Comparison of ENCODE assay signal across 17 cellular contexts in the genomic region with DNA sequence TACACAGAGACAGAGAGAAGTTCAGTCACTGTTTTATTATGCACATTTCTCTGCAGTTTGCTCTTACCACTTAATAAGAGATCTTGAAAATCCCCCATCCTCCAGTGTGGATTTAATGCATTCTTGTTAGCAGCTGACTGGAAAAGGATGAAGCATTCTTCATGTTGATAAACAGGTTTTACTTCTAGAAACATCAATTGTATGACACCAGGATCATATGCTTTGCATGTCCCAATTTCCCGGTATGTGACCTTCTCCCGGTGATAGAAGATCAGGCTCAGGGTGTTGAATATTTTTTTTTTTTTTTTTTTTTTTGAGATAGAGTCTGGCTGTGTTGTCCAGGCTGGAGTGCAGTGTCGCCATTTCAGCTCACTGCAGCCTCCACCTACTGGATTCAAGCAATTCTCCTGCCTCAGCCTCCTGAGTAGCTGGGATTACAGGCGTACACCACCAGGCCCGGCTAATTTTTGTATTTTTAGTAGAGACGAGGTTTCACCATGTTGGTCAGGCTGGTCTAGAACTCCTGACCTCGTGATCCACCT. TPM values are rescaled to one million over a fixed set of nuclear protein-coding genes. Genes with fewer than 3 reads are reported as not detected.
DNase-seq lines count a peak whose midpoint lies in the region; ATAC-seq and TF ChIP-seq lines count a peak whose summit lies in the region.
"Had no signal": no experiment of that assay in that cellular context is flagged by ENCODE, and none has a peak within 500 bp of the region (broad histone marks: within the 10 kb centered on the region; RNA-seq: fewer than 3 reads in every experiment).

No MANE protein-coding gene starts in this region.

- TF ChIP-seq POLR2A in breast epithelium (IDR thresholded peaks at IDR 0.05), result no peak

- H3K4me2 ChIP-seq in mammary epithelial cell (ENCODE audit: insufficient read depth, low read depth, low read length), result no peak overlapping the region
- H3K4me2 ChIP-seq in mesenchymal stem cell (ENCODE audit: low read length, poor library complexity, severe bottlenecking), result no peak overlapping the region

- peak overlapping the region; percentile 70 for H2AFZ ChIP-seq in mammary epithelial cell (ENCODE audit: low read depth, low read length)
- no peak overlapping the region for H2AFZ ChIP-seq in mesenchymal stem cell (ENCODE audit: low read depth, low read length)

- WGBS in mammary epithelial cell (ENCODE audit: low coverage, missing lambda C conversion rate), result 94% methylated on average over 4 of the region's 7 CpGs
- WGBS in mesenchymal stem cell, result 92% methylated on average over 6 of the region's 7 CpGs

- H3K79me2 ChIP-seq in mammary epithelial cell (ENCODE audit: insufficient read depth, low read length), result no peaks in the 10 kb centered on the region

- DNase-seq in mammary epithelial cell, result no peak
- no peak for DNase-seq in breast epithelium (ENCODE audit: low spot score in 2 of 2)
- no peak for DNase-seq in WTC11 (ENCODE audit: low spot score)
- DNase-seq in mesenchymal stem cell, result no peak
- no peak for DNase-seq in GM20000 (ENCODE audit: low spot score)
- no peak for DNase-seq in stimulated activated naive B cell treated with anti-CD40 and anti-IgM and Interleukin-4, amounts not matched to agents 10 μg/mL and 1 μg/mL and 100 μg/mL, for 72 hours
- no peak for DNase-seq in COLO668 (lab: John Stamatoyannopoulos, UW; ENCODE audit: unreplicated experiment)
- no peak for DNase-seq in BE2C
- DNase-seq: activated gamma-delta T cell, left colon, NCI-H2081 treated with DMSO at 0.1 percent for 48 hours, upper lobe of left lung had no signal

- no peaks in the 10 kb centered on the region for H3K79me1 ChIP-seq in mesenchymal stem cell (replicated peaks; ENCODE audit: low read length, poor library complexity, severe bottlenecking)

- CTCF ChIA-PET in mammary epithelial cell (lab: Charles Lee; ENCODE audit: low non-redundant PET) (no interaction called here), WTC11 (lab: Charles Lee) (interaction anchor here (0.8 to 1.7 kb wide), 5 partner anchors 8 to 106 kb away, joined by 3 to 11 read pairs (median 3); no protein-coding TSS in a partner anchor)

- H2BK15ac ChIP-seq in mesenchymal stem cell (ENCODE audit: low read depth, poor library complexity, severe bottlenecking), result no peak overlapping the region

- no peak overlapping the region for H4K8ac ChIP-seq in mesenchymal stem cell (ENCODE audit: low read length)

- H2BK12ac ChIP-seq in mesenchymal stem cell (ENCODE audit: low read length in 2 of 2), result no peak overlapping the region

- in situ Hi-C loops in mammary epithelial cell (cut with MboI; ENCODE audit: low sequenced_read_pairs in 2 of 2), result loop anchor here (5.0 to 25.0 kb wide), 4 partner anchors 101 to 729 kb away; no protein-coding TSS in a partner anchor

- no peak overlapping the region for H3K4ac ChIP-seq in mesenchymal stem cell (ENCODE audit: low read depth in 1 of 2, low read length in 2 of 2)

- no peaks in the 10 kb centered on the region; the same call in 1 of the 2 replicates for H3K9me3 Mint-ChIP-seq in WTC11
- H3K9me3 Mint-ChIP-seq in stimulated activated naive B cell treated with anti-CD40 and anti-IgM and Interleukin-4, amounts not matched to agents 10 μg/mL and 1 μg/mL and 100 μg/mL, for 72 hours, result no peaks in the 10 kb centered on the region
- H3K9me3 Mint-ChIP-seq: CD8-positive, alpha-beta memory T cell; IgD-negative memory B cell; natural killer cell treated with Interleukin-12 subunit alpha and Interleukin-12 subunit beta and Interleukin-15 and Interleukin-18, amount 100 ng/mL, for 72 hours had no signal

- H3K27me3 Mint-ChIP-seq in WTC11 (ENCODE audit: low read depth), result no peaks in the 10 kb centered on the region
- no peaks in the 10 kb centered on the region for H3K27me3 Mint-ChIP-seq in stimulated activated naive B cell treated with anti-CD40 and anti-IgM and Interleukin-4, amounts not matched to agents 10 μg/mL and 1 μg/mL and 100 μg/mL, for 72 hours
- H3K27me3 Mint-ChIP-seq: natural killer cell treated with Interleukin-12 subunit alpha and Interleukin-12 subunit beta and Interleukin-15 and Interleukin-18, amount 100 ng/mL, for 72 hours had no signal

- H3K23ac ChIP-seq in mesenchymal stem cell (ENCODE audit: low read length in 2 of 2), result no peak overlapping the region

- POLR2A ChIA-PET in WTC11 (lab: Charles Lee), result no interaction called here

- H3K36me3 ChIP-seq in mammary epithelial cell (ENCODE audit: insufficient read depth, low read length) (no peaks in the 10 kb centered on the region), breast epithelium (no peaks in the 10 kb centered on the region), mesenchymal stem cell (ENCODE audit: control insufficient read depth in 1 of 2, insufficient read depth in 2 of 2, low read depth in 1 of 2, low read length in 2 of 2) (no peaks in the 10 kb centered on the region), BE2C (no peaks in the 10 kb centered on the region)
- H3K36me3 ChIP-seq: heart right ventricle, upper lobe of left lung had no signal

- H3K4me3 ChIP-seq in mammary epithelial cell (replicated peaks in 1 of 3; ENCODE audit: insufficient read depth in 1 of 3, low read depth in 2 of 3, low read length in 3 of 3), result no peak overlapping the region
- no peak overlapping the region for H3K4me3 ChIP-seq in breast epithelium
- no peak overlapping the region for H3K4me3 ChIP-seq in mesenchymal stem cell (ENCODE audit: insufficient read depth in 1 of 2, low read depth in 1 of 2, low read length in 2 of 2)
- no peak overlapping the region for H3K4me3 ChIP-seq in BE2C (ENCODE audit: low read depth, low read length)
- H3K4me3 ChIP-seq: heart right ventricle, upper lobe of left lung had no signal

- H3K27ac Mint-ChIP-seq in WTC11, result peak overlapping the region; percentile 91; the same call in 1 of the 2 replicates
- H3K27ac Mint-ChIP-seq in stimulated activated naive B cell treated with anti-CD40 and anti-IgM and Interleukin-4, amounts not matched to agents 10 μg/mL and 1 μg/mL and 100 μg/mL, for 72 hours, result no peak overlapping the region
- H3K27ac Mint-ChIP-seq: activated CD4-positive, alpha-beta T cell treated with anti-CD3 and anti-CD28 coated beads for 36 hours; natural killer cell treated with Interleukin-12 subunit alpha and Interleukin-12 subunit beta and Interleukin-15 and Interleukin-18, amount 100 ng/mL, for 72 hours had no signal

- H2BK5ac ChIP-seq in mesenchymal stem cell (ENCODE audit: low read depth, low read length, poor library complexity, severe bottlenecking), result no peak overlapping the region

- ATAC-seq in WTC11, result no peak
- ATAC-seq in stimulated activated naive B cell treated with anti-CD40 and anti-IgM and Interleukin-4, amounts not matched to agents 10 μg/mL and 1 μg/mL and 100 μg/mL, for 72 hours (replicated peaks), result no peak

- no peak overlapping the region for H3K14ac ChIP-seq in mesenchymal stem cell (ENCODE audit: low read length in 2 of 2)

- no peak overlapping the region for H3K9ac ChIP-seq in mammary epithelial cell (ENCODE audit: insufficient read depth, low read length)
- peak overlapping the region; percentile 83 for H3K9ac ChIP-seq in mesenchymal stem cell (ENCODE audit: low read length)

- no TSS peak for BruUV-seq in mammary epithelial cell (replicated peaks; lab: Mats Ljungman, UMichigan)

- H4K20me1 ChIP-seq in mammary epithelial cell (ENCODE audit: insufficient read depth, low read length), result no peaks in the 10 kb centered on the region

- no peak overlapping the region for H3K4me3 Mint-ChIP-seq in WTC11
- peak overlapping the region in 1 of 2 donors; percentile 65 for H3K4me3 Mint-ChIP-seq in stimulated activated naive B cell treated with anti-CD40 and anti-IgM and Interleukin-4, amounts not matched to agents 10 μg/mL and 1 μg/mL and 100 μg/mL, for 72 hours
- H3K4me3 Mint-ChIP-seq: activated CD4-positive, alpha-beta T cell treated with anti-CD3 and anti-CD28 coated beads for 36 hours; CD8-positive, alpha-beta memory T cell; IgD-negative memory B cell; natural killer cell treated with Interleukin-12 subunit alpha and Interleukin-12 subunit beta and Interleukin-15 and Interleukin-18, amount 100 ng/mL, for 72 hours had no signal

- intact Hi-C loops in mammary epithelial cell (cut with micrococcal nuclease), result loop anchor here (1.0 to 10.0 kb wide), 3 partner anchors 105 to 857 kb away; no protein-coding TSS in a partner anchor
- intact Hi-C loops in breast epithelium (cut with DNase I; ENCODE audit: low total_unique reads), result no loop called here

- H3K27ac ChIP-seq in mammary epithelial cell (ENCODE audit: insufficient read depth, low read depth, low read length) (no peak overlapping the region), breast epithelium (no peak overlapping the region), mesenchymal stem cell (ENCODE audit: low read length, poor library complexity, severe bottlenecking) (no peak overlapping the region)
- H3K27ac ChIP-seq: heart right ventricle, upper lobe of left lung had no signal

- H3K9me3 ChIP-seq in mammary epithelial cell (replicated peaks; ENCODE audit: insufficient read depth, low read length) (no peaks in the 10 kb centered on the region), breast epithelium (no peaks in the 10 kb centered on the region), mesenchymal stem cell (ENCODE audit: control insufficient read depth, low read length) (no peaks in the 10 kb centered on the region), BE2C (no peaks in the 10 kb centered on the region)
- H3K9me3 ChIP-seq: heart right ventricle, upper lobe of left lung had no signal

- H3K27me3 ChIP-seq in mammary epithelial cell (ENCODE audit: insufficient read depth, low read length) (no peaks in the 10 kb centered on the region), breast epithelium (no peaks in the 10 kb centered on the region), mesenchymal stem cell (ENCODE audit: control insufficient read depth in 1 of 2, insufficient read depth in 1 of 2, low read length in 2 of 2) (no peaks in the 10 kb centered on the region), BE2C (no peaks in the 10 kb centered on the region)
- H3K27me3 ChIP-seq: heart right ventricle, upper lobe of left lung had no signal

- peaks cover 11% of the 10 kb centered on the region for H3K36me3 Mint-ChIP-seq in WTC11
- no peaks in the 10 kb centered on the region for H3K36me3 Mint-ChIP-seq in stimulated activated naive B cell treated with anti-CD40 and anti-IgM and Interleukin-4, amounts not matched to agents 10 μg/mL and 1 μg/mL and 100 μg/mL, for 72 hours
- H3K36me3 Mint-ChIP-seq: CD8-positive, alpha-beta memory T cell; IgD-negative memory B cell; natural killer cell treated with Interleukin-12 subunit alpha and Interleukin-12 subunit beta and Interleukin-15 and Interleukin-18, amount 100 ng/mL, for 72 hours had no signal

- TF ChIP-seq CTCF in mammary epithelial cell (conservative IDR thresholded peaks at IDR 0.05 in 1 of 2, IDR thresholded peaks at IDR 0.05 in 1 of 2; ENCODE audit: extremely low read depth in 1 of 2, insufficient read depth in 1 of 2, low read depth in 1 of 2, low read length in 2 of 2), result no peak
- no peak for TF ChIP-seq CTCF in breast epithelium (IDR thresholded peaks at IDR 0.05)
- TF ChIP-seq CTCF in WTC11 (IDR thresholded peaks at IDR 0.05), result no peak
- TF ChIP-seq CTCF in GM20000 (IDR thresholded peaks at IDR 0.05; ENCODE audit: extremely low read depth, missing control alignments), result no peak
- TF ChIP-seq CTCF in BE2C (IDR thresholded peaks at IDR 0.05; ENCODE audit: low read depth, low read length), result no peak

- H2AK5ac ChIP-seq in mesenchymal stem cell (ENCODE audit: low read length, severe bottlenecking), result no peak overlapping the region

- H2BK120ac ChIP-seq in mesenchymal stem cell (ENCODE audit: low read depth, low read length), result no peak overlapping the region

- no peak overlapping the region for H3K18ac ChIP-seq in mesenchymal stem cell (ENCODE audit: low read depth in 1 of 2, low read length in 2 of 2)

- no peak overlapping the region for H4K91ac ChIP-seq in mesenchymal stem cell (ENCODE audit: low read length)

- dilution Hi-C loops in mammary epithelial cell (cut with HindIII; ENCODE audit: low sequenced_read_pairs), result no loop called here

- H3K4me1 Mint-ChIP-seq in WTC11, result peaks cover 13% of the 10 kb centered on the region
- H3K4me1 Mint-ChIP-seq in stimulated activated naive B cell treated with anti-CD40 and anti-IgM and Interleukin-4, amounts not matched to agents 10 μg/mL and 1 μg/mL and 100 μg/mL, for 72 hours, result peaks cover 4 to 7% of the 10 kb centered on the region in 2 donors

- no peaks in the 10 kb centered on the region for H3K4me1 ChIP-seq in mammary epithelial cell (ENCODE audit: insufficient read depth, low read length)
- no peaks in the 10 kb centered on the region for H3K4me1 ChIP-seq in breast epithelium
- H3K4me1 ChIP-seq in mesenchymal stem cell (ENCODE audit: control insufficient read depth, insufficient read depth, low read depth, low read length), result no peaks in the 10 kb centered on the region
- no peaks in the 10 kb centered on the region for H3K4me1 ChIP-seq in BE2C

RNA-seq across cellular contexts. Expression of gene CREB3L2, which starts 6.2 kb away (rescaled TPM):
- total RNA-seq in mammary epithelial cell (10 to 100 TPM; 26.3 to 63.5 TPM), breast epithelium (10 to 100 TPM; 23.0 to 46.5 (median 40.5) TPM), WTC11 (2021) (48.1 to 60.6 TPM (median 52.1 TPM) in 3 replicates)
- polyA plus RNA-seq in mammary epithelial cell, result 22.4 TPM
- 47.2 TPM for polyA minus RNA-seq in mammary epithelial cell
- 52.7 TPM for polyA plus RNA-seq in mesenchymal stem cell (2013, experiment 1 of 2)
- 51.1 TPM for polyA plus RNA-seq in mesenchymal stem cell (2013, experiment 2 of 2)
- 9.6 TPM for polyA plus RNA-seq in BE2C (2012; ENCODE audit: insufficient read depth, insufficient read length, low read depth)
